ENCODE assay signal across 17 cellular contexts in the genomic region with DNA sequence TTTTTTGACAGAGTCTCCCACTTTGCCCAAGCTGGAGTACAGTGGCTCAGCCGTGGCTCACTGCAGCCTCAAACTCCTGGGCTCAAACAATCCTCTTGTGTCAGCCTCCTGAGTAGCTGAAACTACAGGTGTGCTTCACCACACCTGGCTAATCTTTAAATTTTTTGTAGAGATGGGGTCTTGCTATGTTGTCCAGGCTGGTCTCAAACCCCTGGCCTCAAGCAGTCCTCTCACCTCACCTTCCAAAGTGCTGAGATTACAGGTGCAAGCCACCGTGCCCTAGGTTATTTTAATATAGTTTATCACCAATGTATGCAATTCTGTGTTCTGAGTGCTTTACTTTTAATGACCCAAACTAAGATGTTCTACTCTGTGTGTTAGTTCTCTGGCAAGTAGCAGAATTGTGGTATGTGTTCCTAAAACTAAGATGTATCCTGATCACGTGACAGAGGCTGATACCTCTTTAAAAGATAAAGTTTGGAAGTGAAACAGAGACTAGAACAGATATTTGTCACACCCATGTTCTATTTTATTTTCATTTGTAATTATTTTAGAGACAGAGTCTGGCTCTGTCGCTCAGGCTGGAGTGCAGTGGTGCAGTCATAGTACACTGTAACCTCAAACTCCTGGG. TPM values are rescaled to one million over a fixed set of nuclear protein-coding genes. Genes with fewer than 3 reads are reported as not detected.
DNase-seq lines count a peak whose midpoint lies in the region; ATAC-seq, FAIRE-seq and TF ChIP-seq lines count a peak whose summit lies in the region.
"Had no signal": no experiment of that assay in that cellular context is flagged by ENCODE, and none has a peak within 500 bp of the region (broad histone marks: within the 10 kb centered on the region; RNA-seq: fewer than 3 reads in every experiment).

No MANE protein-coding gene starts in this region.

- H3K4me1 Mint-ChIP-seq in activated T-cell treated with anti-CD3 and anti-CD28 coated beads, Interleukin-2, amount 50 U/mL, for 24 hours (ENCODE audit: low read depth) = peaks cover 38% of the 10 kb centered on the region

- H3K79me2 ChIP-seq in K562 (ENCODE audit: control insufficient read depth, insufficient read depth, low read length) = peaks cover 31% of the 10 kb centered on the region

- H3K4me3 Mint-ChIP-seq in activated T-cell treated with anti-CD3 and anti-CD28 coated beads, Interleukin-2, amount 50 U/mL, for 24 hours = no peak overlapping the region
- H3K4me3 Mint-ChIP-seq: IgD-negative memory B cell had no signal

- CTCF ChIA-PET in K562 (lab: Yijun Ruan, JAX; ENCODE audit: low intra/inter-chr PET ratio) = no interaction called here

- BruUV-seq in K562 (replicated peaks; lab: Mats Ljungman, UMichigan) = no TSS peak

- ATAC-seq in K562 (no peak), GM21390 (IDR thresholded peaks at IDR 0.05; ENCODE audit: unreplicated experiment) (no peak), HG03457 (IDR thresholded peaks at IDR 0.05; ENCODE audit: unreplicated experiment) (no peak)
- ATAC-seq: HCT116 had no signal

- no peak for DNase-seq in activated T-cell treated with anti-CD3 and anti-CD28 coated beads, Interleukin-2, amount 50 U/mL, for 24 hours
- no peak for DNase-seq in activated T-cell treated with anti-CD3 and anti-CD28 coated beads, Interleukin-2, amount 50 U/mL, for 48 hours
- DNase-seq in K562 (ENCODE audit: extremely low read depth in 1 of 4, low spot score in 3 of 4) = no peak
- no peak for DNase-seq in NCI-H510A (lab: John Stamatoyannopoulos, UW)
- DNase-seq: 8988T, AML-193, DMS79, GM23248 had no signal

- H3K27me3 ChIP-seq in K562 (ENCODE audit: control insufficient read depth in 2 of 2, insufficient read depth in 2 of 2, low read length in 2 of 2) = no peaks in the 10 kb centered on the region
- H3K27me3 ChIP-seq: BLaER1 had no signal

- H3K9me3 Mint-ChIP-seq in activated T-cell treated with anti-CD3 and anti-CD28 coated beads, Interleukin-2, amount 50 U/mL, for 24 hours = no peaks in the 10 kb centered on the region
- H3K9me3 Mint-ChIP-seq: IgD-negative memory B cell had no signal

- TF ChIP-seq CTCF in K562 (IDR thresholded peaks at IDR 0.05 in 2 of 3, conservative IDR thresholded peaks at IDR 0.05 in 1 of 3; ENCODE audit: insufficient read depth in 2 of 3, low read depth in 1 of 3, low read length in 3 of 3) = no peak

- H4K20me1 ChIP-seq in K562 (replicated peaks; ENCODE audit: control insufficient read depth, insufficient read depth, low read length) = peaks cover 50% of the 10 kb centered on the region

- intact Hi-C loops in K562 (cut with micrococcal nuclease) = no loop called here

- H3K9ac ChIP-seq in K562 (ENCODE audit: insufficient read depth in 1 of 2, low read depth in 2 of 2, low read length in 2 of 2) = no peak overlapping the region
- H3K9ac ChIP-seq: BLaER1, GM23248, KMS-11 had no signal

- no peak for FAIRE-seq in K562 (lab: Jason Lieb, UNC)
- FAIRE-seq: GM12892, H54 had no signal

- in situ Hi-C loops in K562 (cut with MboI) = no loop called here

- 0 out of 2 replicates have a peak, but pooled peaks have one; percentile 9 for TF ChIP-seq POLR2A in Raji (IDR thresholded peaks at IDR 0.05; ENCODE audit: insufficient read depth, low read depth, low read length)
- TF ChIP-seq POLR2A in K562 (conservative IDR thresholded peaks at IDR 0.05) = no peak

- POLR2A ChIA-PET in K562 (lab: Yijun Ruan, JAX) = interaction anchor here (0.6 kb wide), 1 partner anchor 240 kb away, joined by 3 read pairs; no protein-coding TSS in a partner anchor

- peaks cover 5% of the 10 kb centered on the region; the same call in 1 of the 3 replicates for H3K36me3 ChIP-seq in K562 (ENCODE audit: control insufficient read depth, insufficient read depth, low read length)

- no peaks in the 10 kb centered on the region for H3K9me3 ChIP-seq in K562 (replicated peaks; ENCODE audit: control insufficient read depth, insufficient read depth, low read depth, low read length)
- H3K9me3 ChIP-seq: BLaER1 had no signal

- H3K4me3 ChIP-seq in K562 = no peak overlapping the region
- H3K4me3 ChIP-seq: BLaER1, GM23248 had no signal

- H3K27ac ChIP-seq in K562 (ENCODE audit: extremely low read depth, low read depth, low read length) = no peak overlapping the region
- H3K27ac ChIP-seq: BLaER1, GM23248, KMS-11 had no signal

- H3K27me3 Mint-ChIP-seq in activated T-cell treated with anti-CD3 and anti-CD28 coated beads, Interleukin-2, amount 50 U/mL, for 24 hours = no peaks in the 10 kb centered on the region
- H3K27me3 Mint-ChIP-seq: IgD-negative memory B cell had no signal

- 68% methylated on average over 4 of the region's 4 CpGs for WGBS in K562 (ENCODE audit: insufficient coverage, low coverage, missing lambda C conversion rate)

- no peak for TF ChIP-seq RAD21 in K562 (CRISPR knock-in tag; conservative IDR thresholded peaks at IDR 0.05 in 1 of 2, IDR thresholded peaks at IDR 0.05 in 1 of 2)

- H3K4me1 ChIP-seq in K562 (replicated peaks in 1 of 2; ENCODE audit: control insufficient read depth in 2 of 2, insufficient read depth in 2 of 2, low read length in 2 of 2) = peaks cover 6 to 23% of the 10 kb centered on the region in 2 experiments; a peak in 3 of 5 replicates

- H3K9me1 ChIP-seq in K562 (ENCODE audit: control insufficient read depth, insufficient read depth, low read length) = peaks cover 3% of the 10 kb centered on the region

- peak overlapping the region; percentile 14 for H3K27ac Mint-ChIP-seq in activated T-cell treated with anti-CD3 and anti-CD28 coated beads, Interleukin-2, amount 50 U/mL, for 24 hours

- H3K36me3 Mint-ChIP-seq in activated T-cell treated with anti-CD3 and anti-CD28 coated beads, Interleukin-2, amount 50 U/mL, for 24 hours (ENCODE audit: low read depth) = peaks cover 27% of the 10 kb centered on the region

- no peak overlapping the region for H3K4me2 ChIP-seq in K562 (ENCODE audit: insufficient read depth, low read length)
- H3K4me2 ChIP-seq: BLaER1, KMS-11 had no signal

- no peak overlapping the region for H2AFZ ChIP-seq in K562 (ENCODE audit: low read depth, low read length)
- H2AFZ ChIP-seq: GM23248 had no signal

- TF ChIP-seq EP300 in K562 (IDR thresholded peaks at IDR 0.05; ENCODE audit: low read length) = no peak

TF ChIP-seq in K562, 482 proteins besides CTCF, POLR2A, EP300 and RAD21 (continues in another document):
- TF ChIP-seq, protein P1, sequence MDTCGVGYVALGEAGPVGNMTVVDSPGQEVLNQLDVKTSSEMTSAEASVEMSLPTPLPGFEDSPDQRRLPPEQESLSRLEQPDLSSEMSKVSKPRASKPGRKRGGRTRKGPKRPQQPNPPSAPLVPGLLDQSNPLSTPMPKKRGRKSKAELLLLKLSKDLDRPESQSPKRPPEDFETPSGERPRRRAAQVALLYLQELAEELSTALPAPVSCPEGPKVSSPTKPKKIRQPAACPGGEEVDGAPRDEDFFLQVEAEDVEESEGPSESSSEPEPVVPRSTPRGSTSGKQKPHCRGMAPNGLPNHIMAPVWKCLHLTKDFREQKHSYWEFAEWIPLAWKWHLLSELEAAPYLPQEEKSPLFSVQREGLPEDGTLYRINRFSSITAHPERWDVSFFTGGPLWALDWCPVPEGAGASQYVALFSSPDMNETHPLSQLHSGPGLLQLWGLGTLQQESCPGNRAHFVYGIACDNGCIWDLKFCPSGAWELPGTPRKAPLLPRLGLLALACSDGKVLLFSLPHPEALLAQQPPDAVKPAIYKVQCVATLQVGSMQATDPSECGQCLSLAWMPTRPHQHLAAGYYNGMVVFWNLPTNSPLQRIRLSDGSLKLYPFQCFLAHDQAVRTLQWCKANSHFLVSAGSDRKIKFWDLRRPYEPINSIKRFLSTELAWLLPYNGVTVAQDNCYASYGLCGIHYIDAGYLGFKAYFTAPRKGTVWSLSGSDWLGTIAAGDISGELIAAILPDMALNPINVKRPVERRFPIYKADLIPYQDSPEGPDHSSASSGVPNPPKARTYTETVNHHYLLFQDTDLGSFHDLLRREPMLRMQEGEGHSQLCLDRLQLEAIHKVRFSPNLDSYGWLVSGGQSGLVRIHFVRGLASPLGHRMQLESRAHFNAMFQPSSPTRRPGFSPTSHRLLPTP (IDR thresholded peaks at IDR 0.05; ENCODE audit: borderline replicate concordance, extremely low read depth, insufficient read length) = no peak
- TF ChIP-seq LARP7 (IDR thresholded peaks at IDR 0.05) (no peak), ZKSCAN1 (IDR thresholded peaks at IDR 0.05; ENCODE audit: low read depth, low read length) (no peak), KLF1 (tag; IDR thresholded peaks at IDR 0.05) (no peak), RAD51 (IDR thresholded peaks at IDR 0.05; ENCODE audit: borderline replicate concordance, low read depth) (peak; percentile 20; the same call in 1 of the 2 replicates), MYC (IDR thresholded peaks at IDR 0.05; ENCODE audit: low read depth, low read length) (no peak), MYC (CRISPR knock-in tag; IDR thresholded peaks at IDR 0.05; ENCODE audit: borderline replicate concordance, low read depth) (no peak), POLR3A (IDR thresholded peaks at IDR 0.05; ENCODE audit: borderline replicate concordance, extremely low read depth, insufficient read depth, insufficient read length) (no peak), HDAC6 (IDR thresholded peaks at IDR 0.05; ENCODE audit: low read depth, low read length) (no peak), ZNF316 (IDR thresholded peaks at IDR 0.05) (no peak)

RNA-seq across cellular contexts. Expression of gene PFKFB3, which starts 22.1 kb away (rescaled TPM):
- total RNA-seq in K562 (2011; cell fraction: chromatin; rRNA removed; ENCODE audit: low replicate concordance) = 25.5 and 39.0 TPM in 2 replicates
- 19.2 and 20.8 TPM in 2 replicates for total RNA-seq in K562 (2011; cell fraction: nucleolus; rRNA removed)
- total RNA-seq in K562 (2011; cell fraction: nucleoplasm; rRNA removed) = 15.2 and 16.8 TPM in 2 replicates
- 7.1 and 8.7 TPM in 2 replicates for total RNA-seq in K562 (2014; rRNA removed)
- total RNA-seq in K562 (2014; rRNA removed; fragmentation: Illumina TruSeq; extraction: Trizol) = 7.3 and 8.5 TPM in 2 replicates
- total RNA-seq in K562 (2015; rRNA removed; fragmentation: Illumina TruSeq; extraction: Trizol) = 7.8 and 8.5 TPM in 2 replicates
- total RNA-seq in K562 (2021) = 21.1 and 21.6 TPM in 2 replicates
- polyA plus RNA-seq in K562 (2011; rRNA removed) = 7.8 and 11.2 TPM in 2 replicates
- polyA plus RNA-seq in K562 (2011; cell fraction: cytosol; rRNA removed) = 8.6 and 13.1 TPM in 2 replicates
- 17.4 and 21.2 TPM in 2 replicates for polyA plus RNA-seq in K562 (2011; cell fraction: nucleus; rRNA removed)
- polyA plus RNA-seq in K562 (2012) = 9.6 and 10.0 TPM in 2 replicates
- polyA plus RNA-seq in K562 (2014; fragmentation: Illumina TruSeq; extraction: Trizol) = 15.0 TPM in 2 replicates
- under 1 TPM; 0.46 to 0.73 TPM for polyA plus RNA-seq in K562 (2014; fragmentation: Nextera tagmentation; extraction: Ambion mirVana)
- polyA plus RNA-seq in K562 (2014; rRNA removed) = 8.4 and 10.4 TPM in 2 replicates
- polyA minus RNA-seq in K562 (2011; rRNA and poly(A)+ RNA removed) = 9.6 and 9.7 TPM in 2 replicates
- 5.0 TPM in 2 replicates for polyA minus RNA-seq in K562 (2011; cell fraction: cytosol; rRNA and poly(A)+ RNA removed)
- 7.9 and 14.4 TPM in 2 replicates for polyA minus RNA-seq in K562 (2011; cell fraction: nucleus; rRNA and poly(A)+ RNA removed)
